ENCODE assay signal across 26 cellular contexts in genomic region chr9:2628926-2629325, GRCh38.
"Had no signal": no experiment of that assay in that cellular context is flagged by ENCODE, and none has a peak within 500 bp of the region (broad histone marks: within the 10 kb centered on the region; RNA-seq: fewer than 3 reads in every experiment).

No MANE protein-coding gene starts in this region.

- H3K27me3 ChIP-seq: body of pancreas, cardiac muscle cell, gastroesophageal sphincter, pancreas, transverse colon had no signal

- H3K4me1 ChIP-seq: transverse colon had no signal

- H3K4me3 ChIP-seq: body of pancreas, cardiac muscle cell, esophagus squamous epithelium, gastroesophageal sphincter, lower lobe of right lung, pancreas, prostate gland, spleen, transverse colon had no signal

- ATAC-seq: activated T-cell treated with anti-CD3 and anti-CD28 coated beads, Interleukin-2, amount 50 U/mL, for 72 hours; body of pancreas; gastroesophageal sphincter; lower lobe of right lung; naive thymus-derived CD8-positive, alpha-beta T cell; pancreas had no signal

- DNase-seq: activated CD4-positive, alpha-beta T cell treated with anti-CD3 and anti-CD28 coated beads for 4 hours; activated CD4-positive, alpha-beta T cell treated with anti-CD3 and anti-CD28 coated beads, Interleukin-2, amount 50 U/mL, for 4 hours; activated naive CD4-positive, alpha-beta T cell; activated T-cell treated with anti-CD3 and anti-CD28 coated beads for 4 hours; activated T-cell treated with anti-CD3 and anti-CD28 coated beads, Interleukin-2, amount 50 U/mL, for 72 hours; aorta; body of pancreas; cortex of kidney; esophagus squamous epithelium; hypothalamus; immature natural killer cell; kidney; lower lobe of right lung; mesenchymal stem cell; naive thymus-derived CD8-positive, alpha-beta T cell; nucleus accumbens; pancreas; spleen; stimulated activated naive CD4-positive, alpha-beta T cell; T-cell; transverse colon had no signal

- H3K27ac ChIP-seq: lower lobe of right lung, prostate gland, spleen, transverse colon had no signal

- FAIRE-seq: endothelial cell of umbilical vein, kidney, pancreas, urothelium cell line had no signal

- H3K36me3 ChIP-seq: cardiac muscle cell, esophagus squamous epithelium, gastroesophageal sphincter, lower lobe of right lung, pancreas, prostate gland, spleen, transverse colon had no signal

- H3K9me3 ChIP-seq: body of pancreas, esophagus squamous epithelium, gastroesophageal sphincter, lower lobe of right lung, pancreas, prostate gland, spleen, transverse colon had no signal
